25 cellular contexts compared by ENCODE assay signal in genomic region chr19:43331435-43332010, GRCh38. TPM values are rescaled to one million over a fixed set of nuclear protein-coding genes. Genes with fewer than 3 reads are reported as not detected.
"Had no signal": no experiment of that assay in that cellular context is flagged by ENCODE, and none has a peak within 500 bp of the region (broad histone marks: within the 10 kb centered on the region; RNA-seq: fewer than 3 reads in every experiment).

No MANE protein-coding gene starts in this region.

- H3K4me2 ChIP-seq: smooth muscle cell had no signal

- H3K4me3 ChIP-seq: esophagus muscularis mucosa, gastroesophageal sphincter, heart right ventricle, left ventricle myocardium inferior, smooth muscle cell, stomach had no signal

- H3K4me1 ChIP-seq: esophagus muscularis mucosa, gastroesophageal sphincter, heart right ventricle, left ventricle myocardium inferior had no signal

- H3K9me3 Mint-ChIP-seq: activated naive CD4-positive, alpha-beta T cell treated with anti-CD3 and anti-CD28 coated beads, Interleukin-2, amount 10 ng/mL, durations not matched to agents 7 days and 5 days; activated naive CD8-positive, alpha-beta T cell treated with anti-CD3 and anti-CD28 coated beads, Interleukin-2, amount 50 U/mL, for 24 hours had no signal

- DNase-seq: activated CD4-positive, alpha-beta T cell treated with anti-CD3 and anti-CD28 coated beads, Interleukin-2, amount 50 U/mL, for 1 hour; activated CD8-positive, alpha-beta memory T cell treated with anti-CD3 and anti-CD28 coated beads, Interleukin-2, amount 50 U/mL, for 4 hours; activated effector memory CD4-positive, alpha-beta T cell treated with Interleukin-2 at 50 U/mL for 16 hours; activated naive CD4-positive, alpha-beta T cell treated with anti-CD3 and anti-CD28 coated beads, Interleukin-2, amount 10 ng/mL, durations not matched to agents 7 days and 5 days; activated naive CD8-positive, alpha-beta T cell treated with anti-CD3 and anti-CD28 coated beads, Interleukin-2, amount 50 U/mL, for 24 hours; activated T-cell treated with anti-CD3 and anti-CD28 coated beads, Interleukin-2, amount 50 U/mL, for 48 hours; anterior cingulate cortex; central memory CD4-positive, alpha-beta T cell; cortex of kidney; effector CD4-positive, alpha-beta T cell; heart right ventricle; left ventricle myocardium inferior; mammary epithelial cell; midbrain; nucleus accumbens; stimulated activated CD4-positive, alpha-beta T cell treated with anti-CD3 and anti-CD28 coated beads, Interleukin-4, amount 100 ng/mL, for 1 hour; stomach; trophoblast cell had no signal

- ATAC-seq: activated CD4-positive, CD25-positive, alpha-beta regulatory T cell treated with anti-CD3 and anti-CD28 coated beads, Interleukin-2, amount 50 U/mL, for 24 hours; activated naive CD8-positive, alpha-beta T cell treated with anti-CD3 and anti-CD28 coated beads, Interleukin-2, amount 50 U/mL, for 24 hours; gastroesophageal sphincter; sciatic nerve had no signal

- H3K27ac ChIP-seq: esophagus muscularis mucosa, gastroesophageal sphincter, heart right ventricle, left ventricle myocardium inferior had no signal

- H3K4me1 Mint-ChIP-seq: activated naive CD4-positive, alpha-beta T cell treated with anti-CD3 and anti-CD28 coated beads, Interleukin-2, amount 10 ng/mL, durations not matched to agents 7 days and 5 days; activated naive CD8-positive, alpha-beta T cell treated with anti-CD3 and anti-CD28 coated beads, Interleukin-2, amount 50 U/mL, for 24 hours; brain; nephron had no signal

- H3K36me3 ChIP-seq: esophagus muscularis mucosa, gastroesophageal sphincter, heart right ventricle, left ventricle myocardium inferior, stomach had no signal

- H3K27me3 Mint-ChIP-seq: activated naive CD4-positive, alpha-beta T cell treated with anti-CD3 and anti-CD28 coated beads, Interleukin-2, amount 10 ng/mL, durations not matched to agents 7 days and 5 days; activated naive CD8-positive, alpha-beta T cell treated with anti-CD3 and anti-CD28 coated beads, Interleukin-2, amount 50 U/mL, for 24 hours had no signal

- H3K4me3 Mint-ChIP-seq: activated naive CD4-positive, alpha-beta T cell treated with anti-CD3 and anti-CD28 coated beads, Interleukin-2, amount 10 ng/mL, durations not matched to agents 7 days and 5 days; activated naive CD8-positive, alpha-beta T cell treated with anti-CD3 and anti-CD28 coated beads, Interleukin-2, amount 50 U/mL, for 24 hours; brain; nephron had no signal

- H3K36me3 Mint-ChIP-seq: activated naive CD4-positive, alpha-beta T cell treated with anti-CD3 and anti-CD28 coated beads, Interleukin-2, amount 10 ng/mL, durations not matched to agents 7 days and 5 days; brain had no signal

- H3K27me3 ChIP-seq: stomach had no signal

- H3K27ac Mint-ChIP-seq: activated naive CD4-positive, alpha-beta T cell treated with anti-CD3 and anti-CD28 coated beads, Interleukin-2, amount 10 ng/mL, durations not matched to agents 7 days and 5 days; activated naive CD8-positive, alpha-beta T cell treated with anti-CD3 and anti-CD28 coated beads, Interleukin-2, amount 50 U/mL, for 24 hours; brain; nephron had no signal

RNA-seq across cellular contexts. Expression of gene CD177, which starts 22.0 kb away (rescaled TPM):
- total RNA-seq: smooth muscle cell had no signal
- polyA plus RNA-seq: smooth muscle cell had no signal
